Comparison of ENCODE assay signal across 8 cellular contexts in the genomic region with DNA sequence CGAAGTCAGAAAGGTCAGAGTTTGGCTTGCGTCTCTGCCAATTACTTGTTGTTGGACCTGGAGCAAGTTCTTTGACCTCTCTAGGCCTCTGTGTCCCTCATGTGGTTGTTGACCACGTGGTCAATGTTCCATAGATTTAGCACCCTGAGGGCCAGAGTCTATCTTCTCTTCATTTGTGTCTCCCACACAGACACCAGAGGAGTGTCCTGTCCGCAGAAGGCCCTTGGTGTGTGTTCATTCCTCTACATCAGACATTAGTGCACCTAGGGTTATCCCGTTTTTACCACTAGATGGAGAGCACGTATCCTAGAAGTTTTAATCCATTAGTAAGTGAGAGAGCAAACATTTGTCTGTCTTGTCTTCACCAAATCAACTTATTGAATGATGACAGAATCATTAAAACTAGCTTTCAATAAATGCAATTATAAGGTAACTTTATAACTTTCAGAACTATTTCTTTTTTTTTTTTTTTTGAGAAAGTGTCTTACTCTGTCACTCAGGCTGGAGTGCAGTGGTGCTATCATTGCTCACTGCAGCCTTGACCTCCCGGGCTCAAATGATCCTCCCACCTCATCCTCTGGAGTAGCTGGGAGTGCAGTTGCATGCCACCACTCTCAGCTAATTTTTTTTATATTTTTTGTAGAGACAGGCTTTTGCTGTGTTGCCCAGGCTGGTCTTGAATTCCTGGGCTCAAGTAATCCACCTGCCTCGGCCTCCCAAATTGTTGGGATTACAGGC.
DNase-seq lines count a peak whose midpoint lies in the region; ATAC-seq and TF ChIP-seq lines count a peak whose summit lies in the region.

No MANE protein-coding gene starts in this region.

- BruUV-seq in mammary epithelial cell (replicated peaks; lab: Mats Ljungman, UMichigan) = no TSS peak

- intact Hi-C loops in mammary epithelial cell (cut with micrococcal nuclease) = loop anchor here (1.0 kb wide), 2 partner anchors 208 to 255 kb away; no protein-coding TSS in a partner anchor
- intact Hi-C loops in CD8-positive, alpha-beta T cell (cut with DNase I, micrococcal nuclease) = loop anchor here in 1 of 2 experiments (1.0 kb wide), 1 partner anchor 208 kb away; no protein-coding TSS in a partner anchor

- H3K9me3 ChIP-seq in Loucy (ENCODE audit: insufficient read depth, low read depth, low read length) (no peaks in the 10 kb centered on the region), mammary epithelial cell (replicated peaks; ENCODE audit: insufficient read depth, low read length) (no peaks in the 10 kb centered on the region), MG63 (no peaks in the 10 kb centered on the region)
- H3K9me3 ChIP-seq in CD8-positive, alpha-beta T cell (ENCODE audit: low read length) = no peaks in the 10 kb centered on the region

- dilution Hi-C loops in mammary epithelial cell (cut with HindIII; ENCODE audit: low sequenced_read_pairs) = loop anchor here (5.0 kb wide), 2 partner anchors 34 to 74 kb away; no protein-coding TSS in a partner anchor

- CTCF ChIA-PET in mammary epithelial cell (lab: Charles Lee; ENCODE audit: low non-redundant PET) = no interaction called here
- CTCF ChIA-PET in CD8-positive, alpha-beta T cell (lab: Charles Lee) = interaction anchor here (0.9 to 2.0 kb wide), 4 partner anchors 38 to 208 kb away, joined by 3 to 6 read pairs (median 5); no protein-coding TSS in a partner anchor

- H3K27me3 ChIP-seq in Loucy (ENCODE audit: insufficient read depth, low read length, poor library complexity, severe bottlenecking) (no peaks in the 10 kb centered on the region), mammary epithelial cell (ENCODE audit: insufficient read depth, low read length) (no peaks in the 10 kb centered on the region), MG63 (no peaks in the 10 kb centered on the region)
- H3K27me3 ChIP-seq in CD8-positive, alpha-beta T cell (ENCODE audit: insufficient read depth, low read length) = no peaks in the 10 kb centered on the region

- H3K4me1 ChIP-seq in Loucy (ENCODE audit: insufficient read depth, low read length, poor library complexity, severe bottlenecking) = no peaks in the 10 kb centered on the region
- H3K4me1 ChIP-seq in mammary epithelial cell (ENCODE audit: insufficient read depth, low read length) = no peaks in the 10 kb centered on the region
- no peaks in the 10 kb centered on the region for H3K4me1 ChIP-seq in CD8-positive, alpha-beta T cell (ENCODE audit: insufficient read depth, low read length)

- H3K9me3 Mint-ChIP-seq in CD8-positive, alpha-beta T cell = no peaks in the 10 kb centered on the region

- DNase-seq in DMS53 treated with DMSO at 0.1 percent for 48 hours (lab: John Stamatoyannopoulos, UW; ENCODE audit: unreplicated experiment) = peak; percentile 42
- DNase-seq in mammary epithelial cell = peak; percentile 12
- DNase-seq in medulla oblongata (ENCODE audit: extremely low spot score) = peak; percentile 55
- no peak for DNase-seq in stimulated activated CD4-positive, alpha-beta T cell treated with anti-CD3 and anti-CD28 coated beads, Interleukin-1b, Interleukin-23, amount 100 ng/mL, for 48 hours
- no peak for DNase-seq in CD8-positive, alpha-beta T cell
- no peak for DNase-seq in MG63

- H3F3A ChIP-seq in Loucy (ENCODE audit: low read depth) = no peaks in the 10 kb centered on the region

- H2AFZ ChIP-seq in Loucy (ENCODE audit: low read length) = no peak overlapping the region
- no peak overlapping the region for H2AFZ ChIP-seq in mammary epithelial cell (ENCODE audit: low read depth, low read length)

- no peaks in the 10 kb centered on the region for H3K4me1 Mint-ChIP-seq in CD8-positive, alpha-beta T cell (ENCODE audit: low read depth)

- H3K4me3 Mint-ChIP-seq in CD8-positive, alpha-beta T cell = no peak overlapping the region

- POLR2A ChIA-PET in CD8-positive, alpha-beta T cell (lab: Charles Lee) = interaction anchor here (1.6 kb wide), 1 partner anchor 12 kb away, joined by 3 read pairs; no protein-coding TSS in a partner anchor

- no peak overlapping the region for H3K27ac ChIP-seq in mammary epithelial cell (ENCODE audit: insufficient read depth, low read depth, low read length)
- H3K27ac ChIP-seq in CD8-positive, alpha-beta T cell (ENCODE audit: low read depth, low read length) = no peak overlapping the region

- H3K4me3 ChIP-seq in Loucy (ENCODE audit: low read length, poor library complexity, severe bottlenecking) = no peak overlapping the region
- no peak overlapping the region for H3K4me3 ChIP-seq in mammary epithelial cell (replicated peaks in 1 of 3; ENCODE audit: insufficient read depth in 1 of 3, low read depth in 2 of 3, low read length in 3 of 3)
- H3K4me3 ChIP-seq in CD8-positive, alpha-beta T cell (ENCODE audit: low read depth, low read length) = no peak overlapping the region
- no peak overlapping the region for H3K4me3 ChIP-seq in MG63

- H4K20me1 ChIP-seq in Loucy (ENCODE audit: insufficient read depth, low read length, poor library complexity, severe bottlenecking) = no peaks in the 10 kb centered on the region
- no peaks in the 10 kb centered on the region for H4K20me1 ChIP-seq in mammary epithelial cell (ENCODE audit: insufficient read depth, low read length)

- H3K27ac Mint-ChIP-seq in CD8-positive, alpha-beta T cell = no peak overlapping the region

- H3K4me2 ChIP-seq in Loucy (ENCODE audit: low read depth, low read length, poor library complexity, severe bottlenecking) (no peak overlapping the region), mammary epithelial cell (ENCODE audit: insufficient read depth, low read depth, low read length) (no peak overlapping the region)

- H3K36me3 Mint-ChIP-seq in CD8-positive, alpha-beta T cell = no peaks in the 10 kb centered on the region

- 56% methylated on average over 8 of the region's 8 CpGs for WGBS in mammary epithelial cell (ENCODE audit: low coverage, missing lambda C conversion rate)

- H3K27me3 Mint-ChIP-seq in CD8-positive, alpha-beta T cell (ENCODE audit: low read depth) = peaks cover 2% of the 10 kb centered on the region

- H3K79me2 ChIP-seq in Loucy (ENCODE audit: insufficient read depth, low read length) = no peaks in the 10 kb centered on the region
- H3K79me2 ChIP-seq in mammary epithelial cell (ENCODE audit: insufficient read depth, low read length) = no peaks in the 10 kb centered on the region

- in situ Hi-C loops in mammary epithelial cell (cut with MboI; ENCODE audit: low sequenced_read_pairs in 2 of 2) = no loop called here

- TF ChIP-seq CTCF in Loucy (conservative IDR thresholded peaks at IDR 0.05; ENCODE audit: low read length) (peak; percentile 65), mammary epithelial cell (conservative IDR thresholded peaks at IDR 0.05 in 1 of 2, IDR thresholded peaks at IDR 0.05 in 1 of 2; ENCODE audit: extremely low read depth in 1 of 2, insufficient read depth in 1 of 2, low read depth in 1 of 2, low read length in 2 of 2) (peak; percentile 39 to 58)
- TF ChIP-seq CTCF in CD8-positive, alpha-beta T cell (IDR thresholded peaks at IDR 0.05) = no peak

- no peaks in the 10 kb centered on the region for H3K9me2 ChIP-seq in Loucy (replicated peaks; ENCODE audit: low read depth, low read length)

- ATAC-seq in HG03378 (IDR thresholded peaks at IDR 0.05; ENCODE audit: unreplicated experiment) = no peak
- ATAC-seq in CD8-positive, alpha-beta T cell = no peak

- H3K36me3 ChIP-seq in Loucy (ENCODE audit: insufficient read depth, low read length) (no peaks in the 10 kb centered on the region), mammary epithelial cell (ENCODE audit: insufficient read depth, low read length) (no peaks in the 10 kb centered on the region), MG63 (no peaks in the 10 kb centered on the region)
- no peaks in the 10 kb centered on the region for H3K36me3 ChIP-seq in CD8-positive, alpha-beta T cell (ENCODE audit: insufficient read depth, low read length)

- H3K9ac ChIP-seq in Loucy (ENCODE audit: low read depth, low read length, poor library complexity, severe bottlenecking) (no peak overlapping the region), mammary epithelial cell (ENCODE audit: insufficient read depth, low read length) (no peak overlapping the region)

Comparison
In these comparisons a context has a peak if more than half of its experiments do, and no peak if none do; other contexts are left out.
1. DNase-seq: peak in DMS53 treated with DMSO at 0.1 percent for 48 hours (single experiment), mammary epithelial cell (single experiment) and medulla oblongata (single experiment); none in stimulated activated CD4-positive, alpha-beta T cell treated with anti-CD3 and anti-CD28 coated beads, Interleukin-1b, Interleukin-23, amount 100 ng/mL, for 48 hours (single experiment), CD8-positive, alpha-beta T cell (0 of 7) and MG63 (single experiment).